In genomic region chr5:32029291-32029690, GRCh38 we compare ENCODE assay signal across 17 cellular contexts.
DNase-seq lines count a peak whose midpoint lies in the region; ATAC-seq and TF ChIP-seq lines count a peak whose summit lies in the region.
"Had no signal": no experiment of that assay in that cellular context is flagged by ENCODE, and none has a peak within 500 bp of the region (broad histone marks: within the 10 kb centered on the region; RNA-seq: fewer than 3 reads in every experiment).

No MANE protein-coding gene starts in this region.

- H3K9ac ChIP-seq in colonic mucosa (ENCODE audit: low read depth in 2 of 2, low read length in 2 of 2) = no peak overlapping the region

- no peaks in the 10 kb centered on the region for H3K9me3 Mint-ChIP-seq in MCF 10A (ENCODE audit: unreplicated experiment)
- H3K9me3 Mint-ChIP-seq: activated naive CD8-positive, alpha-beta T cell treated with anti-CD3 and anti-CD28 coated beads for 36 hours; central memory CD8-positive, alpha-beta T cell; natural killer cell; T-helper 2 cell treated with Interferon-gamma antibody and Interleukin-4, amounts not matched to agents 5 μg/mL and 100 μg/mL, for 36 hours had no signal

- intact Hi-C loops in MCF 10A (cut with micrococcal nuclease) (loop anchor here (2.0 to 5.0 kb wide), 2 partner anchors 30 to 42 kb away; no protein-coding TSS in a partner anchor), breast epithelium (cut with DNase I; ENCODE audit: low total_unique reads) (no loop called here), testis (cut with DNase I; ENCODE audit: low total_unique reads) (no loop called here), colonic mucosa (cut with DNase I) (no loop called here)

- TF ChIP-seq CTCF in MCF 10A (IDR thresholded peaks at IDR 0.05; ENCODE audit: unreplicated experiment) = no peak
- no peak for TF ChIP-seq CTCF in breast epithelium (IDR thresholded peaks at IDR 0.05)
- TF ChIP-seq CTCF in testis (IDR thresholded peaks at IDR 0.05) = no peak
- TF ChIP-seq CTCF in colonic mucosa (IDR thresholded peaks at IDR 0.05) = no peak

- POLR2A ChIA-PET in MCF 10A (lab: Yijun Ruan, JAX) = interaction anchor here (0.7 to 2.9 kb wide), 4 partner anchors 24 to 94 kb away, joined by 3 to 21 read pairs (median 10); no protein-coding TSS in a partner anchor

- no TSS peak for BruUV-seq in MCF 10A (replicated peaks; lab: Mats Ljungman, UMichigan)

- peaks cover 54% of the 10 kb centered on the region for H3K4me1 Mint-ChIP-seq in MCF 10A (ENCODE audit: insufficient read depth, unreplicated experiment)

- H3K36me3 ChIP-seq in breast epithelium (no peaks in the 10 kb centered on the region), testis (ENCODE audit: low read depth, missing control alignments) (no peaks in the 10 kb centered on the region), colonic mucosa (no peaks in the 10 kb centered on the region)

- H3K4me3 Mint-ChIP-seq in MCF 10A (ENCODE audit: unreplicated experiment) = no peak overlapping the region
- H3K4me3 Mint-ChIP-seq: activated naive CD8-positive, alpha-beta T cell treated with anti-CD3 and anti-CD28 coated beads for 36 hours; central memory CD8-positive, alpha-beta T cell; natural killer cell; T-helper 2 cell treated with Interferon-gamma antibody and Interleukin-4, amounts not matched to agents 5 μg/mL and 100 μg/mL, for 36 hours had no signal

- no peaks in the 10 kb centered on the region for H3K27me3 Mint-ChIP-seq in MCF 10A (ENCODE audit: insufficient read depth, unreplicated experiment)
- H3K27me3 Mint-ChIP-seq: activated naive CD8-positive, alpha-beta T cell treated with anti-CD3 and anti-CD28 coated beads for 36 hours had no signal

- H3K27ac ChIP-seq in breast epithelium (peak overlapping the region in 1 of 2 donors; percentile 44), testis (peak overlapping the region; percentile 62 to 80), colonic mucosa (no peak overlapping the region)

- H3K27me3 ChIP-seq in breast epithelium (no peaks in the 10 kb centered on the region), testis (no peaks in the 10 kb centered on the region), colonic mucosa (no peaks in the 10 kb centered on the region)

- CTCF ChIA-PET in MCF 10A (lab: Yijun Ruan, JAX) = interaction anchor here (0.6 to 4.0 kb wide), 6 partner anchors 30 to 489 kb away, joined by 3 to 14 read pairs (median 4); no protein-coding TSS in a partner anchor

- WGBS in testis, 2 donors = 95 to 100% methylated on average over 2 of the region's 2 CpGs

- TF ChIP-seq POLR2A in breast epithelium (IDR thresholded peaks at IDR 0.05) (no peak), testis (IDR thresholded peaks at IDR 0.05) (no peak)

- DNase-seq in MCF 10A (ENCODE audit: unreplicated experiment) = peak; percentile 56
- DNase-seq in breast epithelium (ENCODE audit: low spot score in 2 of 2) = no peak
- peak; percentile 20 for DNase-seq in RKO (ENCODE audit: low spot score)
- peak; percentile 47 for DNase-seq in fibroblast of peridontal ligament (ENCODE audit: extremely low read depth)
- DNase-seq in testis = no peak
- DNase-seq in colonic mucosa = no peak
- DNase-seq in superior temporal gyrus (ENCODE audit: extremely low spot score) = no peak
- DNase-seq: activated CD4-positive, alpha-beta T cell treated with anti-CD3 and anti-CD28 coated beads for 48 hours; activated naive CD8-positive, alpha-beta T cell treated with anti-CD3 and anti-CD28 coated beads for 36 hours; Caco-2; GOT3; natural killer cell; NCI-H1436 treated with DMSO at 0.1 percent for 48 hours; stimulated activated CD4-positive, alpha-beta T cell treated with anti-CD3 and anti-CD28 coated beads, Interleukin-4, amount 100 ng/mL, for 1 hour had no signal

- H3K36me3 Mint-ChIP-seq in MCF 10A (ENCODE audit: insufficient read depth, unreplicated experiment) = peaks cover 6% of the 10 kb centered on the region
- H3K36me3 Mint-ChIP-seq: activated naive CD8-positive, alpha-beta T cell treated with anti-CD3 and anti-CD28 coated beads for 36 hours; natural killer cell had no signal

- H3K27ac Mint-ChIP-seq in MCF 10A (ENCODE audit: low read depth, unreplicated experiment) = peak overlapping the region; percentile 86
- H3K27ac Mint-ChIP-seq: activated naive CD8-positive, alpha-beta T cell treated with anti-CD3 and anti-CD28 coated beads for 36 hours; natural killer cell; T-helper 2 cell treated with Interferon-gamma antibody and Interleukin-4, amounts not matched to agents 5 μg/mL and 100 μg/mL, for 36 hours had no signal

- no peak for ATAC-seq in GM18867 (IDR thresholded peaks at IDR 0.05; ENCODE audit: unreplicated experiment)
- ATAC-seq: natural killer cell had no signal

- H3K4me3 ChIP-seq in breast epithelium (no peak overlapping the region), testis (no peak overlapping the region), colonic mucosa (no peak overlapping the region)

- peaks cover 0 to 5% of the 10 kb centered on the region in 2 donors for H3K4me1 ChIP-seq in breast epithelium
- peaks cover 65% of the 10 kb centered on the region for H3K4me1 ChIP-seq in testis
- H3K4me1 ChIP-seq in colonic mucosa = no peaks in the 10 kb centered on the region
- H3K4me1 ChIP-seq: Caco-2 had no signal

- no peaks in the 10 kb centered on the region for H3K9me3 ChIP-seq in breast epithelium
- H3K9me3 ChIP-seq in testis = no peaks in the 10 kb centered on the region
- H3K9me3 ChIP-seq in colonic mucosa = no peaks in the 10 kb centered on the region
- H3K9me3 ChIP-seq: Caco-2 had no signal

Comparison
In these comparisons a context has a peak if more than half of its experiments do, and no peak if none do; other contexts are left out.
1. DNase-seq: peak in MCF 10A (single experiment), RKO (single experiment) and fibroblast of peridontal ligament (single experiment); none in breast epithelium (0 of 2), testis (single experiment), colonic mucosa (single experiment) and superior temporal gyrus (single experiment).